In the genomic region with DNA sequence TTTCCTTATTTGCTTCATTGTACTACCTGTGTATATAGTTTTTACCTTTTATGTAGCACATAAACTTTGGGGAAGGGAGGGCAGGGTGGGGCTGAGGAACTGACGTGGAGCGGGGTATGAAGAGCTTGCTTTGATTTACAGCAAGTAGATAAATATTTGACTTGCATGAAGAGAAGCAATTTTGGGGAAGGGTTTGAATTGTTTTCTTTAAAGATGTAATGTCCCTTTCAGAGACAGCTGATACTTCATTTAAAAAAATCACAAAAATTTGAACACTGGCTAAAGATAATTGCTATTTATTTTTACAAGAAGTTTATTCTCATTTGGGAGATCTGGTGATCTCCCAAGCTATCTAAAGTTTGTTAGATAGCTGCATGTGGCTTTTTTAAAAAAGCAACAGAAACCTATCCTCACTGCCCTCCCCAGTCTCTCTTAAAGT, we compare ENCODE assay signal across 9 cellular contexts. TPM values are rescaled to one million over a fixed set of nuclear protein-coding genes. Genes with fewer than 3 reads are reported as not detected.
A peak's percentile ranks its signal among the peaks of the same experiment; 100 is the strongest.
DNase-seq lines count a peak whose midpoint lies in the region; ATAC-seq, FAIRE-seq and TF ChIP-seq lines count a peak whose summit lies in the region.
"Had no signal": no experiment of that assay in that cellular context is flagged by ENCODE, and none has a peak within 500 bp of the region (broad histone marks: within the 10 kb centered on the region; RNA-seq: fewer than 3 reads in every experiment).

No MANE protein-coding gene starts in this region.

- ATAC-seq in GM12878 (no peak), GM21381 (IDR thresholded peaks at IDR 0.05; ENCODE audit: unreplicated experiment) (no peak), HG03378 (IDR thresholded peaks at IDR 0.05; ENCODE audit: unreplicated experiment) (no peak)

- H3K9me3 ChIP-seq in KOPT-K1 (ENCODE audit: insufficient read depth, low read length, poor library complexity, severe bottlenecking) (no peaks in the 10 kb centered on the region), GM12878 (replicated peaks; ENCODE audit: control insufficient read depth, insufficient read depth, low read length) (no peaks in the 10 kb centered on the region)

- BruUV-seq in GM12878 (replicated peaks; lab: Mats Ljungman, UMichigan), result no TSS peak

- peaks cover 69% of the 10 kb centered on the region for H3K4me1 Mint-ChIP-seq in nephron progenitor cell

- H3K27me3 ChIP-seq in GM12878 (replicated peaks in 1 of 2; ENCODE audit: control insufficient read depth in 2 of 2, insufficient read depth in 2 of 2, low read length in 1 of 2), result no peaks in the 10 kb centered on the region

- H3K27ac ChIP-seq in KOPT-K1 (ENCODE audit: low read depth, low read length, poor library complexity, severe bottlenecking), result peak overlapping the region; percentile 99
- peak overlapping the region; percentile 97 for H3K27ac ChIP-seq in GM12878 (ENCODE audit: control insufficient read depth, insufficient read depth)

- TF ChIP-seq POLR2A in GM12878 (IDR thresholded peaks at IDR 0.05; ENCODE audit: low read depth, low read length), result no peak

- CTCF ChIA-PET in GM12878 (lab: Yijun Ruan, JAX), result interaction anchor here (1.1 to 3.4 kb wide), 2 partner anchors 15 to 76 kb away, joined by 3 to 33 read pairs; no protein-coding TSS in a partner anchor

- TF ChIP-seq CTCF in GM12878 (IDR thresholded peaks at IDR 0.05 in 2 of 3, conservative IDR thresholded peaks at IDR 0.05 in 1 of 3; ENCODE audit: control insufficient read depth in 2 of 3, extremely low read depth in 1 of 3, insufficient read depth in 1 of 3, low read depth in 3 of 3, low read length in 3 of 3) (no peak), nephron progenitor cell (IDR thresholded peaks at IDR 0.05) (no peak)

- TF ChIP-seq EP300 in GM12878 (IDR thresholded peaks at IDR 0.05; ENCODE audit: borderline replicate concordance in 1 of 2, control insufficient read depth in 1 of 2, low read depth in 2 of 2, low read length in 2 of 2), result no peak

- RAD21 ChIA-PET in GM12878 (lab: Charles Lee; ENCODE audit: unreplicated experiment), result interaction anchor here (0.9 to 3.7 kb wide), 7 partner anchors 15 to 363 kb away, joined by 3 to 27 read pairs (median 4); no protein-coding TSS in a partner anchor

- FAIRE-seq in GM12878 (lab: Jason Lieb, UNC), result no peak
- FAIRE-seq: H1 had no signal

- peak overlapping the region; percentile 97 for H3K9ac ChIP-seq in GM12878 (ENCODE audit: control insufficient read depth, insufficient read depth, low read length)

- H4K20me1 ChIP-seq in GM12878 (ENCODE audit: control insufficient read depth, insufficient read depth), result no peaks in the 10 kb centered on the region

- no peaks in the 10 kb centered on the region for H3K9me3 Mint-ChIP-seq in nephron progenitor cell

- H3K4me1 ChIP-seq in GM12878 (ENCODE audit: control insufficient read depth, insufficient read depth, low read length), result peaks cover 5% of the 10 kb centered on the region; the same call in 1 of the 2 replicates

- no peak for TF ChIP-seq RAD21 in GM12878 (IDR thresholded peaks at IDR 0.05; ENCODE audit: insufficient read depth, low read depth, low read length)

- intact Hi-C loops in GM12878 (cut with micrococcal nuclease; ENCODE audit: unreplicated experiment), result loop anchor here (5.0 to 10.0 kb wide), 3 partner anchors 1066 to 1674 kb away; no protein-coding TSS in a partner anchor

- peak overlapping the region; percentile 96 for H3K4me3 Mint-ChIP-seq in nephron progenitor cell

- WGBS in GM12878 (ENCODE audit: insufficient coverage, insufficient replicate concordance, low lambda C conversion rate, missing lambda C conversion rate), result 38% methylated on average over 2 of the region's 2 CpGs

- POLR2A ChIA-PET in GM12878 (lab: Charles Lee), result interaction anchor here (0.5 to 1.6 kb wide), 4 partner anchors 15 to 363 kb away, joined by 3 to 4 read pairs (median 3); no protein-coding TSS in a partner anchor

- H3K27ac Mint-ChIP-seq in nephron progenitor cell, result no peak overlapping the region

- in situ Hi-C loops in Caki2 (cut with HindIII; ENCODE audit: low pct_unique_long_range_greater_than_20kb, low sequenced_read_pairs) (no loop called here), GM12878 (cut with MboI) (no loop called here)

- H3K27me3 Mint-ChIP-seq in nephron progenitor cell (ENCODE audit: low read depth, poor library complexity), result peaks cover 10% of the 10 kb centered on the region

- no peak overlapping the region for H2AFZ ChIP-seq in GM12878 (ENCODE audit: control insufficient read depth, low read depth, low read length)

- SMC1A ChIA-PET in GM12878 (lab: Charles Lee; ENCODE audit: uncharacterized antibody, unreplicated experiment), result interaction anchor here (1.1 to 3.3 kb wide), 5 partner anchors 14 to 112 kb away, joined by 3 to 26 read pairs (median 3); no protein-coding TSS in a partner anchor

- H3K36me3 ChIP-seq in KOPT-K1 (ENCODE audit: insufficient read depth, low read length) (peaks cover 31% of the 10 kb centered on the region), GM12878 (ENCODE audit: control insufficient read depth in 2 of 2, insufficient read depth in 2 of 2, low read length in 1 of 2) (peaks cover 0 to 6% of the 10 kb centered on the region in 2 experiments; a peak in 1 of 4 replicates)

- H3K4me3 ChIP-seq in GM12878, result peak overlapping the region; percentile 97

- peak; percentile 65 for DNase-seq in Caki2 (ENCODE audit: low read depth)
- DNase-seq in GM12878 (ENCODE audit: low read depth, low spot score), result no peak
- DNase-seq in nephron progenitor cell, result no peak
- no peak for DNase-seq in NCI-H1436 treated with DMSO at 0.1 percent for 48 hours (lab: John Stamatoyannopoulos, UW)
- no peak for DNase-seq in NCI-H146 treated with DMSO at 0.1 percent for 48 hours (lab: John Stamatoyannopoulos, UW; ENCODE audit: unreplicated experiment)

- peaks cover 87% of the 10 kb centered on the region for H3K79me2 ChIP-seq in GM12878 (ENCODE audit: control insufficient read depth, insufficient read depth, low read length)

- peak overlapping the region; percentile 95 for H3K4me2 ChIP-seq in GM12878 (ENCODE audit: control insufficient read depth, insufficient read depth)

- H3K36me3 Mint-ChIP-seq in nephron progenitor cell (ENCODE audit: low read depth), result peaks cover 32% of the 10 kb centered on the region

TF ChIP-seq in GM12878, 131 proteins besides CTCF, POLR2A, EP300 and RAD21:
- TF ChIP-seq NR2C2 (IDR thresholded peaks at IDR 0.05; ENCODE audit: borderline replicate concordance, control insufficient read depth, insufficient read length, low read depth) (no peak), POLR2AphosphoS2 (IDR thresholded peaks at IDR 0.05; ENCODE audit: low read depth, low read length) (peak; percentile 42; the same call in 1 of the 2 replicates), WRNIP1 (IDR thresholded peaks at IDR 0.05; ENCODE audit: borderline replicate concordance, low read depth, low read length) (no peak), EZH2 (IDR thresholded peaks at IDR 0.05; ENCODE audit: borderline replicate concordance, control insufficient read depth, low read depth, low read length) (no peak)

RNA-seq across cellular contexts. Expression of gene CDKN1B, which starts 4.1 kb away (rescaled TPM):
- 43.9 and 45.0 TPM in 2 replicates for total RNA-seq in Caki2 (2014; rRNA removed; shearing (Covaris generic); ENCODE audit: low replicate concordance)
- 31.1 and 38.2 TPM in 2 replicates for total RNA-seq in GM12878 (2013; cell fraction: nucleolus; rRNA removed)
- 39.1 and 43.3 TPM in 2 replicates for total RNA-seq in GM12878 (2014; rRNA removed)
- 22.7 and 24.2 TPM in 2 replicates for total RNA-seq in GM12878 (2014; rRNA removed; fragmentation: Illumina TruSeq; extraction: Trizol)
- 36.9 and 37.4 TPM in 2 replicates for total RNA-seq in GM12878 (2021)
- 11.2 TPM for polyA plus RNA-seq in GM12878 (2011; ENCODE audit: low read depth)
- polyA plus RNA-seq in GM12878 (2011; rRNA removed), result 25.4 and 39.5 TPM in 2 replicates
- polyA plus RNA-seq in GM12878 (2011; cell fraction: cytosol; rRNA removed), result 14.5 and 16.9 TPM in 2 replicates
- 21.5 and 21.6 TPM in 2 replicates for polyA plus RNA-seq in GM12878 (2011; cell fraction: nucleus; rRNA removed)
- polyA plus RNA-seq in GM12878 (2012), result 25.9 and 32.3 TPM in 2 replicates
- 21.6 and 22.1 TPM in 2 replicates for polyA plus RNA-seq in GM12878 (2014; fragmentation: Illumina TruSeq; extraction: Trizol)
- 1 to 10 TPM; 4.2 to 8.0 TPM for polyA plus RNA-seq in GM12878 (2014; fragmentation: Nextera tagmentation; extraction: Ambion mirVana)
- polyA plus RNA-seq in GM12878 (2014; rRNA removed), result 27.8 and 29.2 TPM in 2 replicates
- polyA plus RNA-seq in GM12878 (2016; fragmentation: Nextera tagmentation; extraction: Ambion mirVana), result 1 to 10 TPM; 4.9 to 5.5 TPM
- 19.7 and 22.0 TPM in 2 replicates for polyA minus RNA-seq in GM12878 (2011; rRNA and poly(A)+ RNA removed)
- 14.3 and 15.9 TPM in 2 replicates for polyA minus RNA-seq in GM12878 (2011; cell fraction: cytosol; rRNA and poly(A)+ RNA removed)
- 43.3 and 59.1 TPM in 2 replicates for polyA minus RNA-seq in GM12878 (2011; cell fraction: nucleus; rRNA and poly(A)+ RNA removed)

RNA-seq across cellular contexts. Expression of gene GPR19, which starts 25.3 kb away (rescaled TPM):
- total RNA-seq in Caki2 (2014; rRNA removed; shearing (Covaris generic); ENCODE audit: low replicate concordance), result 4.8 and 6.1 TPM in 2 replicates
- total RNA-seq in GM12878 (2013; cell fraction: nucleolus; rRNA removed), result 10.2 and 14.3 TPM in 2 replicates
- total RNA-seq in GM12878 (2014; rRNA removed), result 2.1 and 2.7 TPM in 2 replicates
- 3.9 and 4.1 TPM in 2 replicates for total RNA-seq in GM12878 (2014; rRNA removed; fragmentation: Illumina TruSeq; extraction: Trizol)
- 2.6 and 3.4 TPM in 2 replicates for total RNA-seq in GM12878 (2021)
- 0.87 TPM for polyA plus RNA-seq in GM12878 (2011; ENCODE audit: low read depth)
- polyA plus RNA-seq in GM12878 (2011; rRNA removed), result 7.4 TPM in 2 replicates
- polyA plus RNA-seq in GM12878 (2011; cell fraction: cytosol; rRNA removed), result 5.5 and 5.7 TPM in 2 replicates
- polyA plus RNA-seq in GM12878 (2011; cell fraction: nucleus; rRNA removed), result 13.6 and 23.5 TPM in 2 replicates
- 2.3 and 3.3 TPM in 2 replicates for polyA plus RNA-seq in GM12878 (2012)
- 4.0 and 9.8 TPM in 2 replicates for polyA plus RNA-seq in GM12878 (2014; fragmentation: Illumina TruSeq; extraction: Trizol)
- polyA plus RNA-seq in GM12878 (2014; fragmentation: Nextera tagmentation; extraction: Ambion mirVana), result 1 to 10 TPM; 2.9 to 3.0 TPM
- polyA plus RNA-seq in GM12878 (2014; rRNA removed), result 1.7 and 2.2 TPM in 2 replicates
- polyA plus RNA-seq in GM12878 (2016; fragmentation: Nextera tagmentation; extraction: Ambion mirVana), result 1 to 10 TPM; 2.2 to 3.1 TPM
- polyA minus RNA-seq in GM12878 (2011; rRNA and poly(A)+ RNA removed), result 7.6 and 10.5 TPM in 2 replicates
- polyA minus RNA-seq in GM12878 (2011; cell fraction: cytosol; rRNA and poly(A)+ RNA removed), result 1.7 and 2.0 TPM in 2 replicates
- 2.9 and 6.2 TPM in 2 replicates for polyA minus RNA-seq in GM12878 (2011; cell fraction: nucleus; rRNA and poly(A)+ RNA removed)
